ENCODE assay signal across 1 cellular context in genomic region chr20:53915459-53916172, GRCh38.
TF ChIP-seq lines count a peak whose summit lies in the region.

No MANE protein-coding gene starts in this region.

TF ChIP-seq in HepG2, 621 proteins besides CTCF, POLR2A, EP300 and RAD21 (continued from another document and continues in another):
- TF ChIP-seq ZNF605 (CRISPR knock-in tag; IDR thresholded peaks at IDR 0.05): no peak
- TF ChIP-seq ZNF441 (CRISPR knock-in tag; IDR thresholded peaks at IDR 0.05; ENCODE audit: borderline replicate concordance): no peak
- peak; percentile 51; the same call in 1 of the 2 replicates for TF ChIP-seq NR2C2 (CRISPR knock-in tag; IDR thresholded peaks at IDR 0.05; ENCODE audit: borderline replicate concordance)
- TF ChIP-seq ZNF563 (CRISPR knock-in tag; IDR thresholded peaks at IDR 0.05): no peak
- TF ChIP-seq ZNF296 (CRISPR knock-in tag; conservative IDR thresholded peaks at IDR 0.05): no peak
- no peak for TF ChIP-seq ELF4 (CRISPR knock-in tag; IDR thresholded peaks at IDR 0.05; ENCODE audit: borderline replicate concordance)
- TF ChIP-seq ZNF614 (CRISPR knock-in tag; IDR thresholded peaks at IDR 0.05; ENCODE audit: borderline replicate concordance): peak; percentile 64; the same call in 1 of the 2 replicates
- no peak for TF ChIP-seq ZBTB39 (CRISPR knock-in tag; IDR thresholded peaks at IDR 0.05)
- peak; percentile 69 for TF ChIP-seq SALL2 (CRISPR knock-in tag; IDR thresholded peaks at IDR 0.05)
- no peak for TF ChIP-seq ZNF772 (CRISPR knock-in tag; IDR thresholded peaks at IDR 0.05)
- TF ChIP-seq TSC22D2 (CRISPR knock-in tag; IDR thresholded peaks at IDR 0.05; ENCODE audit: borderline replicate concordance): no peak
- peak; percentile 84 for TF ChIP-seq XRCC5 (optimal IDR thresholded peaks at IDR 0.05; ENCODE audit: low read length)
- no peak for TF ChIP-seq ZNF792 (CRISPR knock-in tag; IDR thresholded peaks at IDR 0.05)
- TF ChIP-seq ZSCAN12 (CRISPR knock-in tag; IDR thresholded peaks at IDR 0.05): no peak
- no peak; the same call in 1 of the 2 replicates for TF ChIP-seq MYPOP (CRISPR knock-in tag; IDR thresholded peaks at IDR 0.05)
- no peak for TF ChIP-seq GATA4 (IDR thresholded peaks at IDR 0.05; ENCODE audit: borderline replicate concordance, low read depth)
- TF ChIP-seq LCORL (IDR thresholded peaks at IDR 0.05): no peak
- TF ChIP-seq LCORL (CRISPR knock-in tag; IDR thresholded peaks at IDR 0.05): peak; percentile 41; the same call in 1 of the 2 replicates
- 0 out of 2 replicates have a peak, but pooled peaks have one; percentile 11 for TF ChIP-seq MAX (IDR thresholded peaks at IDR 0.05)
- TF ChIP-seq FOXK2 (IDR thresholded peaks at IDR 0.05): no peak
- TF ChIP-seq ZMYM4 (CRISPR knock-in tag; IDR thresholded peaks at IDR 0.05): peak; percentile 64; the same call in 1 of the 2 replicates
- no peak for TF ChIP-seq ZNF530 (CRISPR knock-in tag; IDR thresholded peaks at IDR 0.05; ENCODE audit: low read depth)
- no peak; the same call in 1 of the 2 replicates for TF ChIP-seq ZNF280D (CRISPR knock-in tag; IDR thresholded peaks at IDR 0.05)
- TF ChIP-seq, protein P1, sequence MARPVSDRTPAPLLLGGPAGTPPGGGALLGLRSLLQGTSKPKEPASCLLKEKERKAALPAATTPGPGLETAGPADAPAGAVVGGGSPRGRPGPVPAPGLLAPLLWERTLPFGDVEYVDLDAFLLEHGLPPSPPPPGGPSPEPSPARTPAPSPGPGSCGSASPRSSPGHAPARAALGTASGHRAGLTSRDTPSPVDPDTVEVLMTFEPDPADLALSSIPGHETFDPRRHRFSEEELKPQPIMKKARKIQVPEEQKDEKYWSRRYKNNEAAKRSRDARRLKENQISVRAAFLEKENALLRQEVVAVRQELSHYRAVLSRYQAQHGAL (CRISPR knock-in tag; IDR thresholded peaks at IDR 0.05; ENCODE audit: not compliant biosample characterization): no peak
- no peak for TF ChIP-seq RNF219 (CRISPR knock-in tag; IDR thresholded peaks at IDR 0.05)
- TF ChIP-seq KMT2A (CRISPR knock-in tag; IDR thresholded peaks at IDR 0.05): no peak
- TF ChIP-seq BRD4 (CRISPR knock-in tag; IDR thresholded peaks at IDR 0.05): no peak; the same call in 1 of the 2 replicates
- TF ChIP-seq, protein P2, sequence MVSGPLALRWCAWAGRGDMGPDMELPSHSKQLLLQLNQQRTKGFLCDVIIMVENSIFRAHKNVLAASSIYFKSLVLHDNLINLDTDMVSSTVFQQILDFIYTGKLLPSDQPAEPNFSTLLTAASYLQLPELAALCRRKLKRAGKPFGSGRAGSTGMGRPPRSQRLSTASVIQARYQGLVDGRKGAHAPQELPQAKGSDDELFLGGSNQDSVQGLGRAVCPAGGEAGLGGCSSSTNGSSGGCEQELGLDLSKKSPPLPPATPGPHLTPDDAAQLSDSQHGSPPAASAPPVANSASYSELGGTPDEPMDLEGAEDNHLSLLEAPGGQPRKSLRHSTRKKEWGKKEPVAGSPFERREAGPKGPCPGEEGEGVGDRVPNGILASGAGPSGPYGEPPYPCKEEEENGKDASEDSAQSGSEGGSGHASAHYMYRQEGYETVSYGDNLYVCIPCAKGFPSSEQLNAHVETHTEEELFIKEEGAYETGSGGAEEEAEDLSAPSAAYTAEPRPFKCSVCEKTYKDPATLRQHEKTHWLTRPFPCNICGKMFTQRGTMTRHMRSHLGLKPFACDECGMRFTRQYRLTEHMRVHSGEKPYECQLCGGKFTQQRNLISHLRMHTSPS (CRISPR knock-in tag; IDR thresholded peaks at IDR 0.05; ENCODE audit: low read depth): peak; percentile 67; the same call in 1 of the 2 replicates
- no peak for TF ChIP-seq PLSCR1 (CRISPR knock-in tag; IDR thresholded peaks at IDR 0.05; ENCODE audit: borderline replicate concordance)
- TF ChIP-seq GMEB2 (CRISPR knock-in tag; IDR thresholded peaks at IDR 0.05; ENCODE audit: low read depth): no peak
- TF ChIP-seq, protein P3, sequence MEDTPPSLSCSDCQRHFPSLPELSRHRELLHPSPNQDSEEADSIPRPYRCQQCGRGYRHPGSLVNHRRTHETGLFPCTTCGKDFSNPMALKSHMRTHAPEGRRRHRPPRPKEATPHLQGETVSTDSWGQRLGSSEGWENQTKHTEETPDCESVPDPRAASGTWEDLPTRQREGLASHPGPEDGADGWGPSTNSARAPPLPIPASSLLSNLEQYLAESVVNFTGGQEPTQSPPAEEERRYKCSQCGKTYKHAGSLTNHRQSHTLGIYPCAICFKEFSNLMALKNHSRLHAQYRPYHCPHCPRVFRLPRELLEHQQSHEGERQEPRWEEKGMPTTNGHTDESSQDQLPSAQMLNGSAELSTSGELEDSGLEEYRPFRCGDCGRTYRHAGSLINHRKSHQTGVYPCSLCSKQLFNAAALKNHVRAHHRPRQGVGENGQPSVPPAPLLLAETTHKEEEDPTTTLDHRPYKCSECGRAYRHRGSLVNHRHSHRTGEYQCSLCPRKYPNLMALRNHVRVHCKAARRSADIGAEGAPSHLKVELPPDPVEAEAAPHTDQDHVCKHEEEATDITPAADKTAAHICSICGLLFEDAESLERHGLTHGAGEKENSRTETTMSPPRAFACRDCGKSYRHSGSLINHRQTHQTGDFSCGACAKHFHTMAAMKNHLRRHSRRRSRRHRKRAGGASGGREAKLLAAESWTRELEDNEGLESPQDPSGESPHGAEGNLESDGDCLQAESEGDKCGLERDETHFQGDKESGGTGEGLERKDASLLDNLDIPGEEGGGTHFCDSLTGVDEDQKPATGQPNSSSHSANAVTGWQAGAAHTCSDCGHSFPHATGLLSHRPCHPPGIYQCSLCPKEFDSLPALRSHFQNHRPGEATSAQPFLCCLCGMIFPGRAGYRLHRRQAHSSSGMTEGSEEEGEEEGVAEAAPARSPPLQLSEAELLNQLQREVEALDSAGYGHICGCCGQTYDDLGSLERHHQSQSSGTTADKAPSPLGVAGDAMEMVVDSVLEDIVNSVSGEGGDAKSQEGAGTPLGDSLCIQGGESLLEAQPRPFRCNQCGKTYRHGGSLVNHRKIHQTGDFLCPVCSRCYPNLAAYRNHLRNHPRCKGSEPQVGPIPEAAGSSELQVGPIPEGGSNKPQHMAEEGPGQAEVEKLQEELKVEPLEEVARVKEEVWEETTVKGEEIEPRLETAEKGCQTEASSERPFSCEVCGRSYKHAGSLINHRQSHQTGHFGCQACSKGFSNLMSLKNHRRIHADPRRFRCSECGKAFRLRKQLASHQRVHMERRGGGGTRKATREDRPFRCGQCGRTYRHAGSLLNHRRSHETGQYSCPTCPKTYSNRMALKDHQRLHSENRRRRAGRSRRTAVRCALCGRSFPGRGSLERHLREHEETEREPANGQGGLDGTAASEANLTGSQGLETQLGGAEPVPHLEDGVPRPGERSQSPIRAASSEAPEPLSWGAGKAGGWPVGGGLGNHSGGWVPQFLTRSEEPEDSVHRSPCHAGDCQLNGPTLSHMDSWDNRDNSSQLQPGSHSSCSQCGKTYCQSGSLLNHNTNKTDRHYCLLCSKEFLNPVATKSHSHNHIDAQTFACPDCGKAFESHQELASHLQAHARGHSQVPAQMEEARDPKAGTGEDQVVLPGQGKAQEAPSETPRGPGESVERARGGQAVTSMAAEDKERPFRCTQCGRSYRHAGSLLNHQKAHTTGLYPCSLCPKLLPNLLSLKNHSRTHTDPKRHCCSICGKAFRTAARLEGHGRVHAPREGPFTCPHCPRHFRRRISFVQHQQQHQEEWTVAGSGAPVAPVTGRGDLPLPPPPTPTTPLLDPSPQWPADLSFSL (CRISPR knock-in tag; IDR thresholded peaks at IDR 0.05): no peak; the same call in none of the 2 replicates
- peak; percentile 15; the same call in 1 of the 2 replicates for TF ChIP-seq GMEB1 (CRISPR knock-in tag; IDR thresholded peaks at IDR 0.05; ENCODE audit: borderline replicate concordance)
- TF ChIP-seq POGZ (CRISPR knock-in tag; IDR thresholded peaks at IDR 0.05): peak; percentile 73
- peak; percentile 75 for TF ChIP-seq ERF (CRISPR knock-in tag; IDR thresholded peaks at IDR 0.05)
- TF ChIP-seq ZNF75D (CRISPR knock-in tag; IDR thresholded peaks at IDR 0.05; ENCODE audit: borderline replicate concordance): no peak
- no peak for TF ChIP-seq SUZ12 (IDR thresholded peaks at IDR 0.05; ENCODE audit: low read depth, low read length)
